ENCODE assay signal across 22 cellular contexts in genomic region chr2:228378233-228378632, GRCh38.
DNase-seq lines count a peak whose midpoint lies in the region; ATAC-seq and TF ChIP-seq lines count a peak whose summit lies in the region.
"Had no signal": no experiment of that assay in that cellular context is flagged by ENCODE, and none has a peak within 500 bp of the region (broad histone marks: within the 10 kb centered on the region; RNA-seq: fewer than 3 reads in every experiment).

No MANE protein-coding gene starts in this region.

- H3K27ac Mint-ChIP-seq in nephron (peak overlapping the region in 2 of 3 experiments; percentile 70 to 83), GM23338 (no peak overlapping the region)
- H3K27ac Mint-ChIP-seq: CD8-positive, alpha-beta memory T cell; HFFc6 had no signal

- H3K79me2 ChIP-seq in Karpas-422 (ENCODE audit: low read length): no peaks in the 10 kb centered on the region
- no peaks in the 10 kb centered on the region for H3K79me2 ChIP-seq in GM23338 (replicated peaks; ENCODE audit: insufficient read depth)

- no peaks in the 10 kb centered on the region for H3K27me3 ChIP-seq in Karpas-422 (ENCODE audit: low read length)
- H3K27me3 ChIP-seq in heart left ventricle: no peaks in the 10 kb centered on the region
- H3K27me3 ChIP-seq in GM23338 (ENCODE audit: insufficient read depth): no peaks in the 10 kb centered on the region
- H3K27me3 ChIP-seq: BE2C had no signal

- H3K9me3 ChIP-seq in Karpas-422 (ENCODE audit: low read length) (no peaks in the 10 kb centered on the region), heart left ventricle (no peaks in the 10 kb centered on the region)
- H3K9me3 ChIP-seq: BE2C had no signal

- no peak for TF ChIP-seq CTCF in heart left ventricle (IDR thresholded peaks at IDR 0.05)
- TF ChIP-seq CTCF in nephron (IDR thresholded peaks at IDR 0.05; ENCODE audit: unreplicated experiment in 3 of 3): no peak
- no peak for TF ChIP-seq CTCF in GM23338 (conservative IDR thresholded peaks at IDR 0.05; ENCODE audit: low read depth in 2 of 2)

- H3F3A ChIP-seq in GM23338 (replicated peaks; ENCODE audit: low read depth): no peaks in the 10 kb centered on the region

- DNase-seq in Karpas-422: no peak
- no peak for DNase-seq in heart left ventricle
- DNase-seq in left ventricle myocardium superior: no peak
- no peak for DNase-seq in C1 segment of cervical spinal cord (lab: John Stamatoyannopoulos, UW)
- no peak for DNase-seq in GM23338 (ENCODE audit: low spot score)
- DNase-seq: ACHN; BE2C; CD8-positive, alpha-beta memory T cell; COR-L47; DMS 273 treated with DMSO at 0.1 percent for 48 hours; DMS53; DND-41; EL; GOT3; H7; HFFc6; IMR-90 had no signal

- no peaks in the 10 kb centered on the region for H3K9me2 ChIP-seq in Karpas-422 (replicated peaks; ENCODE audit: insufficient read depth, low read length)
- no peaks in the 10 kb centered on the region for H3K9me2 ChIP-seq in GM23338 (ENCODE audit: insufficient read depth)

- H4K20me1 ChIP-seq in Karpas-422 (ENCODE audit: insufficient read depth, low read depth, low read length) (no peaks in the 10 kb centered on the region), GM23338 (replicated peaks; ENCODE audit: insufficient read depth) (no peaks in the 10 kb centered on the region)

- intact Hi-C loops in heart left ventricle (cut with DNase I): loop anchor here in 3 of 10 donors (1.0 to 10.0 kb wide), 7 partner anchors 30 to 331 kb away; no protein-coding TSS in a partner anchor
- intact Hi-C loops in left ventricle myocardium superior (cut with micrococcal nuclease): no loop called here

- H3K9ac ChIP-seq in Karpas-422 (ENCODE audit: low read length): no peak overlapping the region

- no peaks in the 10 kb centered on the region for H3K27me3 Mint-ChIP-seq in nephron (ENCODE audit: low read depth)
- H3K27me3 Mint-ChIP-seq in GM23338 (ENCODE audit: insufficient read depth, low read depth, poor library complexity): peaks cover 1% of the 10 kb centered on the region
- H3K27me3 Mint-ChIP-seq: CD8-positive, alpha-beta memory T cell had no signal

- H2AFZ ChIP-seq in Karpas-422 (ENCODE audit: low read length): no peak overlapping the region
- no peak overlapping the region for H2AFZ ChIP-seq in GM23338

- H3K4me1 Mint-ChIP-seq in nephron (peaks cover 43% of the 10 kb centered on the region), GM23338 (no peaks in the 10 kb centered on the region; the same call in 2 of the 3 replicates)
- H3K4me1 Mint-ChIP-seq: CD8-positive, alpha-beta memory T cell had no signal

- no peaks in the 10 kb centered on the region for H3K9me3 Mint-ChIP-seq in nephron
- no peaks in the 10 kb centered on the region for H3K9me3 Mint-ChIP-seq in GM23338
- H3K9me3 Mint-ChIP-seq: HFFc6 had no signal

- peak overlapping the region in 1 of 3 experiments; percentile 42 for H3K4me3 Mint-ChIP-seq in nephron
- H3K4me3 Mint-ChIP-seq in GM23338: no peak overlapping the region
- H3K4me3 Mint-ChIP-seq: CD8-positive, alpha-beta memory T cell; HFFc6 had no signal

- no peak overlapping the region for H3K4me3 ChIP-seq in Karpas-422 (ENCODE audit: low read length)
- H3K4me3 ChIP-seq in heart left ventricle: no peak overlapping the region
- H3K4me3 ChIP-seq in GM23338: no peak overlapping the region
- H3K4me3 ChIP-seq: GM12878, K562 had no signal

- H3K36me3 Mint-ChIP-seq in nephron (ENCODE audit: low read depth) (no peaks in the 10 kb centered on the region), GM23338 (ENCODE audit: low read depth) (no peaks in the 10 kb centered on the region)
- H3K36me3 Mint-ChIP-seq: CD8-positive, alpha-beta memory T cell had no signal

- TF ChIP-seq POLR2A in heart left ventricle (IDR thresholded peaks at IDR 0.05): no peak

- H3K4me2 ChIP-seq in Karpas-422 (ENCODE audit: low read depth, low read length, poor library complexity, severe bottlenecking) (peak overlapping the region; percentile 50), GM23338 (no peak overlapping the region)

- H3K27ac ChIP-seq in Karpas-422 (ENCODE audit: low read length): no peak overlapping the region
- peak overlapping the region; percentile 27 to 88 (median 72) for H3K27ac ChIP-seq in heart left ventricle
- H3K27ac ChIP-seq in GM23338 (ENCODE audit: low read depth): no peak overlapping the region

- H3K4me1 ChIP-seq in Karpas-422 (ENCODE audit: low read length) (peaks cover 20% of the 10 kb centered on the region), heart left ventricle (peaks cover 0 to 22% (median 7%) of the 10 kb centered on the region in 12 donors), GM23338 (ENCODE audit: insufficient read depth) (no peaks in the 10 kb centered on the region)
- H3K4me1 ChIP-seq: BE2C had no signal

- peak; percentile 44 to 75 (median 60) for ATAC-seq in heart left ventricle
- peak; percentile 81 for ATAC-seq in left ventricle myocardium superior
- ATAC-seq in HG03175 (IDR thresholded peaks at IDR 0.05; ENCODE audit: unreplicated experiment): no peak
- no peak for ATAC-seq in GM23338
- ATAC-seq: GM12878, HCT116, K562 had no signal

- 39 to 63% (median 47%) methylated on average over 2 of the region's 2 CpGs for WGBS in heart left ventricle, 4 donors

- H3K36me3 ChIP-seq in Karpas-422 (ENCODE audit: insufficient read depth, low read length): no peaks in the 10 kb centered on the region
- H3K36me3 ChIP-seq in heart left ventricle: no peaks in the 10 kb centered on the region
- H3K36me3 ChIP-seq in GM23338 (ENCODE audit: insufficient read depth): no peaks in the 10 kb centered on the region
- H3K36me3 ChIP-seq: BE2C had no signal

TF ChIP-seq in GM23338, 12 proteins besides CTCF, POLR2A, EP300 and RAD21 (continues in another document):
- TF ChIP-seq, protein P1, sequence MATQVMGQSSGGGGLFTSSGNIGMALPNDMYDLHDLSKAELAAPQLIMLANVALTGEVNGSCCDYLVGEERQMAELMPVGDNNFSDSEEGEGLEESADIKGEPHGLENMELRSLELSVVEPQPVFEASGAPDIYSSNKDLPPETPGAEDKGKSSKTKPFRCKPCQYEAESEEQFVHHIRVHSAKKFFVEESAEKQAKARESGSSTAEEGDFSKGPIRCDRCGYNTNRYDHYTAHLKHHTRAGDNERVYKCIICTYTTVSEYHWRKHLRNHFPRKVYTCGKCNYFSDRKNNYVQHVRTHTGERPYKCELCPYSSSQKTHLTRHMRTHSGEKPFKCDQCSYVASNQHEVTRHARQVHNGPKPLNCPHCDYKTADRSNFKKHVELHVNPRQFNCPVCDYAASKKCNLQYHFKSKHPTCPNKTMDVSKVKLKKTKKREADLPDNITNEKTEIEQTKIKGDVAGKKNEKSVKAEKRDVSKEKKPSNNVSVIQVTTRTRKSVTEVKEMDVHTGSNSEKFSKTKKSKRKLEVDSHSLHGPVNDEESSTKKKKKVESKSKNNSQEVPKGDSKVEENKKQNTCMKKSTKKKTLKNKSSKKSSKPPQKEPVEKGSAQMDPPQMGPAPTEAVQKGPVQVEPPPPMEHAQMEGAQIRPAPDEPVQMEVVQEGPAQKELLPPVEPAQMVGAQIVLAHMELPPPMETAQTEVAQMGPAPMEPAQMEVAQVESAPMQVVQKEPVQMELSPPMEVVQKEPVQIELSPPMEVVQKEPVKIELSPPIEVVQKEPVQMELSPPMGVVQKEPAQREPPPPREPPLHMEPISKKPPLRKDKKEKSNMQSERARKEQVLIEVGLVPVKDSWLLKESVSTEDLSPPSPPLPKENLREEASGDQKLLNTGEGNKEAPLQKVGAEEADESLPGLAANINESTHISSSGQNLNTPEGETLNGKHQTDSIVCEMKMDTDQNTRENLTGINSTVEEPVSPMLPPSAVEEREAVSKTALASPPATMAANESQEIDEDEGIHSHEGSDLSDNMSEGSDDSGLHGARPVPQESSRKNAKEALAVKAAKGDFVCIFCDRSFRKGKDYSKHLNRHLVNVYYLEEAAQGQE (IDR thresholded peaks at IDR 0.05; ENCODE audit: unreplicated experiment): no peak
- TF ChIP-seq ZNF114 (CRISPR knock-in tag; IDR thresholded peaks at IDR 0.05) (no peak), EZH2 (IDR thresholded peaks at IDR 0.05; ENCODE audit: low read depth, unreplicated experiment) (no peak), CREB1 (CRISPR knock-in tag; IDR thresholded peaks at IDR 0.05; ENCODE audit: low read depth) (no peak), STAT1 (IDR thresholded peaks at IDR 0.05; ENCODE audit: unreplicated experiment) (no peak), ZNF331 (CRISPR knock-in tag; IDR thresholded peaks at IDR 0.05; ENCODE audit: low read depth) (no peak)

Comparison
In these comparisons a context has a peak if more than half of its experiments do, and no peak if none do; other contexts are left out.
1. H3K27ac ChIP-seq: peak in heart left ventricle (12 of 12); none in Karpas-422 (single experiment) and GM23338 (single experiment).
2. ATAC-seq: peak in heart left ventricle (4 of 4) and left ventricle myocardium superior (single experiment); none in HG03175 (single experiment) and GM23338 (single experiment).